17 cellular contexts compared by ENCODE assay signal in the genomic region with DNA sequence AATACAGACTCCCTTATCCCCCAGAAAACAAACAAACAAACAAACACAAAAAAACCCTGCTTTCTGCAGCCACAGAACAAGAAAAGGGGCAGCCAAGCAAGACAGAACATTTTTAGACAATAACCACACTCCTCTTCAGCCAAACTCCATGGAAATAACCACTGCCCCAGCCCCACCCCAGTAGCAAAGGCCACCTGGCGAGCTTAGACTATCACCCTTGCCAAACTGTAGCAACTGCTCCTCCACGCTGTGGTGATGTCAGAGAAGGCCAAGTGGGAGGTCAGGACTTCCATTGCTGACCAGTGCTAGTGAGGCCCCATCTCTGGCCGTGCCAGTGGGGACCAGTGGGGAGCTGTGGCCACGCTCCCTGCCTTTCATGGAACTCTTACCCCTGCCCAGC.
DNase-seq lines count a peak whose midpoint lies in the region; ATAC-seq and TF ChIP-seq lines count a peak whose summit lies in the region.
"Had no signal": no experiment of that assay in that cellular context is flagged by ENCODE, and none has a peak within 500 bp of the region (broad histone marks: within the 10 kb centered on the region; RNA-seq: fewer than 3 reads in every experiment).

No MANE protein-coding gene starts in this region.

- no peak overlapping the region for H3K27ac ChIP-seq in BLaER1 treated with 17β-estradiol and CSF1 and Interleukin-3, amounts not matched to agents 10 nM and 100 nM
- H3K27ac ChIP-seq in colonic mucosa (no peak overlapping the region), upper lobe of right lung (no peak overlapping the region), mammary epithelial cell (ENCODE audit: insufficient read depth, low read depth, low read length) (no peak overlapping the region)
- H3K27ac ChIP-seq: HL-60 had no signal

- 18% methylated on average over 4 of the region's 4 CpGs for WGBS in mammary epithelial cell (ENCODE audit: low coverage, missing lambda C conversion rate)

- dilution Hi-C loops in mammary epithelial cell (cut with HindIII; ENCODE audit: low sequenced_read_pairs), result no loop called here

- intact Hi-C loops in colonic mucosa (cut with DNase I), result loop anchor here (10.0 kb wide), 1 partner anchor 325 kb away; no protein-coding TSS in a partner anchor
- intact Hi-C loops in mucosa of descending colon (cut with DNase I, micrococcal nuclease), result no loop called here
- intact Hi-C loops in upper lobe of right lung (cut with DNase I), result no loop called here
- intact Hi-C loops in mammary epithelial cell (cut with micrococcal nuclease), result no loop called here

- H2AFZ ChIP-seq in mammary epithelial cell (ENCODE audit: low read depth, low read length), result no peak overlapping the region

- H4K20me1 ChIP-seq in BLaER1 treated with 17β-estradiol and CSF1 and Interleukin-3, amounts not matched to agents 10 nM and 100 nM, result peaks cover 0 to 8% (median 0%) of the 10 kb centered on the region in 11 experiments; a peak in 1 of 22 replicates
- no peaks in the 10 kb centered on the region for H4K20me1 ChIP-seq in mammary epithelial cell (ENCODE audit: insufficient read depth, low read length)

- H3K79me2 ChIP-seq in mammary epithelial cell (ENCODE audit: insufficient read depth, low read length), result no peaks in the 10 kb centered on the region

- no peaks in the 10 kb centered on the region for H3K27me3 ChIP-seq in BLaER1 treated with 17β-estradiol and CSF1 and Interleukin-3, amounts not matched to agents 10 nM and 100 nM
- no peaks in the 10 kb centered on the region for H3K27me3 ChIP-seq in colonic mucosa
- H3K27me3 ChIP-seq in upper lobe of right lung, result peaks cover 6% of the 10 kb centered on the region
- no peaks in the 10 kb centered on the region for H3K27me3 ChIP-seq in mammary epithelial cell (ENCODE audit: insufficient read depth, low read length)

- H3K9ac ChIP-seq in BLaER1 treated with 17β-estradiol and CSF1 and Interleukin-3, amounts not matched to agents 10 nM and 100 nM, result peak overlapping the region in 2 of 11 experiments; percentile 4 to 9; a peak in 1 of 22 replicates
- no peak overlapping the region for H3K9ac ChIP-seq in colonic mucosa (ENCODE audit: low read depth in 2 of 2, low read length in 2 of 2)
- H3K9ac ChIP-seq in mammary epithelial cell (ENCODE audit: insufficient read depth, low read length), result no peak overlapping the region

- peak overlapping the region; percentile 21 to 82 (median 64); a peak in 21 of 22 replicates for H3K4me2 ChIP-seq in BLaER1 treated with 17β-estradiol and CSF1 and Interleukin-3, amounts not matched to agents 10 nM and 100 nM
- H3K4me2 ChIP-seq in mammary epithelial cell (ENCODE audit: insufficient read depth, low read depth, low read length), result no peak overlapping the region

- DNase-seq in colonic mucosa (peak; percentile 41), mucosa of descending colon (peak in 2 of 3 donors; percentile 31 to 49), upper lobe of right lung (no peak), SIG-M5 (lab: John Stamatoyannopoulos, UW) (no peak), mammary epithelial cell (no peak), UCSD-AML1 (lab: John Stamatoyannopoulos, UW; ENCODE audit: unreplicated experiment) (no peak)
- DNase-seq: ACHN; BE2C; CD4-positive, alpha-beta memory T cell; DMS153; DMS79; GDM1; IMR-90 had no signal

- peaks cover 11 to 24% (median 15%) of the 10 kb centered on the region in 10 experiments for H3K4me1 ChIP-seq in BLaER1 treated with 17β-estradiol and CSF1 and Interleukin-3, amounts not matched to agents 10 nM and 100 nM
- H3K4me1 ChIP-seq in colonic mucosa (no peaks in the 10 kb centered on the region), mucosa of descending colon (ENCODE audit: low read depth) (no peaks in the 10 kb centered on the region), upper lobe of right lung (peaks cover 1% of the 10 kb centered on the region), mammary epithelial cell (ENCODE audit: insufficient read depth, low read length) (no peaks in the 10 kb centered on the region)
- H3K4me1 ChIP-seq: BE2C had no signal

- H3K4me3 ChIP-seq in BLaER1 treated with 17β-estradiol and CSF1 and Interleukin-3, amounts not matched to agents 10 nM and 100 nM, result no peak overlapping the region
- H3K4me3 ChIP-seq in colonic mucosa, result no peak overlapping the region
- no peak overlapping the region for H3K4me3 ChIP-seq in mucosa of descending colon
- no peak overlapping the region for H3K4me3 ChIP-seq in upper lobe of right lung
- no peak overlapping the region for H3K4me3 ChIP-seq in mammary epithelial cell (replicated peaks in 1 of 3; ENCODE audit: insufficient read depth in 1 of 3, low read depth in 2 of 3, low read length in 3 of 3)
- H3K4me3 ChIP-seq: HAP-1, K562 had no signal

- ATAC-seq in mucosa of descending colon, result peak; percentile 51
- ATAC-seq in upper lobe of right lung, result peak; percentile 23
- ATAC-seq: K562 had no signal

- H3K36me3 ChIP-seq in BLaER1 treated with 17β-estradiol and CSF1 and Interleukin-3, amounts not matched to agents 10 nM and 100 nM, result no peaks in the 10 kb centered on the region
- H3K36me3 ChIP-seq in colonic mucosa, result no peaks in the 10 kb centered on the region
- H3K36me3 ChIP-seq in mucosa of descending colon (ENCODE audit: low read depth), result no peaks in the 10 kb centered on the region
- no peaks in the 10 kb centered on the region for H3K36me3 ChIP-seq in upper lobe of right lung
- no peaks in the 10 kb centered on the region for H3K36me3 ChIP-seq in mammary epithelial cell (ENCODE audit: insufficient read depth, low read length)
- H3K36me3 ChIP-seq: BE2C, HAP-1 had no signal

- CTCF ChIA-PET in mammary epithelial cell (lab: Charles Lee; ENCODE audit: low non-redundant PET), result no interaction called here

- no TSS peak for BruUV-seq in mammary epithelial cell (replicated peaks; lab: Mats Ljungman, UMichigan)

- no peak for TF ChIP-seq CTCF in colonic mucosa (IDR thresholded peaks at IDR 0.05)
- no peak for TF ChIP-seq CTCF in mucosa of descending colon (IDR thresholded peaks at IDR 0.05)
- no peak for TF ChIP-seq CTCF in upper lobe of right lung (IDR thresholded peaks at IDR 0.05)
- no peak for TF ChIP-seq CTCF in mammary epithelial cell (conservative IDR thresholded peaks at IDR 0.05 in 1 of 2, IDR thresholded peaks at IDR 0.05 in 1 of 2; ENCODE audit: extremely low read depth in 1 of 2, insufficient read depth in 1 of 2, low read depth in 1 of 2, low read length in 2 of 2)

- no peaks in the 10 kb centered on the region for H3K9me3 ChIP-seq in BLaER1 treated with 17β-estradiol and CSF1 and Interleukin-3, amounts not matched to agents 10 nM and 100 nM (replicated peaks in 1 of 11)
- H3K9me3 ChIP-seq in colonic mucosa (no peaks in the 10 kb centered on the region), mucosa of descending colon (no peaks in the 10 kb centered on the region), upper lobe of right lung (no peaks in the 10 kb centered on the region), mammary epithelial cell (replicated peaks; ENCODE audit: insufficient read depth, low read length) (no peaks in the 10 kb centered on the region)
- H3K9me3 ChIP-seq: BE2C, HAP-1 had no signal

- in situ Hi-C loops in mammary epithelial cell (cut with MboI; ENCODE audit: low sequenced_read_pairs in 2 of 2), result no loop called here

Comparison
In these comparisons a context has a peak if more than half of its experiments do, and no peak if none do; other contexts are left out.
1. DNase-seq: peak in colonic mucosa (single experiment) and mucosa of descending colon (2 of 3); none in upper lobe of right lung (single experiment), SIG-M5 (single experiment), mammary epithelial cell (single experiment) and UCSD-AML1 (single experiment).